ENCODE assay signal across 1 cellular context in the genomic region with DNA sequence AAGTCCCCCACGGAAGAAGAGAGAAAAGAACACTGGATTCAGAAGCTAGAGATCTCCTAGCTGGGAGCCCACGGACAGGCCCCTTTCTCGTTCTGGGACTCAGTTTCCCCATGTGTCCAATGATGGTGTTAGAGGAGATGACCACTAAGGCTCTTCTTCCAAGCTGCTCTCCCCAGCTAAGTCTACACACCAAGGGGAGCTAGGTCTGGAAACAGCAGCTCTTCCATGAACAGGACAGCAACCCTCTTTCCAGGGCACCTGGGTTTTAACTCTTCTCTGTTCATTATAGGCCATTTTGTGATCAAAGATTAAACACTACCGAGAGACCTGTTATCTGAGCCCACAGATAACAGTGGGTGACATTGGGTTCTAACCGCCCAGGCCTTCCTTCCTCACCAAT.
TF ChIP-seq lines count a peak whose summit lies in the region.

No MANE protein-coding gene starts in this region.

TF ChIP-seq in H1, 55 proteins besides CTCF, POLR2A, EP300 and RAD21 (continued from another document):
- TF ChIP-seq, protein P1, sequence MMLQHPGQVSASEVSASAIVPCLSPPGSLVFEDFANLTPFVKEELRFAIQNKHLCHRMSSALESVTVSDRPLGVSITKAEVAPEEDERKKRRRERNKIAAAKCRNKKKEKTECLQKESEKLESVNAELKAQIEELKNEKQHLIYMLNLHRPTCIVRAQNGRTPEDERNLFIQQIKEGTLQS (IDR thresholded peaks at IDR 0.05; ENCODE audit: insufficient read depth, low read depth, low read length): no peak
- TF ChIP-seq JUND (IDR thresholded peaks at IDR 0.05; ENCODE audit: low read length) (no peak), JUN (IDR thresholded peaks at IDR 0.05; ENCODE audit: low read depth, low read length) (no peak), SIRT6 (IDR thresholded peaks at IDR 0.05; ENCODE audit: low read length) (no peak), RXRA (IDR thresholded peaks at IDR 0.05; ENCODE audit: insufficient read depth, low read depth, low read length) (no peak), NRF1 (IDR thresholded peaks at IDR 0.05; ENCODE audit: low read depth, low read length) (no peak), SP4 (IDR thresholded peaks at IDR 0.05; ENCODE audit: low read length) (no peak), TEAD4 (IDR thresholded peaks at IDR 0.05; ENCODE audit: low read depth, low read length) (no peak), SRF (IDR thresholded peaks at IDR 0.05; ENCODE audit: low read depth, low read length) (no peak)
